In genomic region chr7:37729160-37729559, GRCh38 we compare ENCODE assay signal across 25 cellular contexts. TPM values are rescaled to one million over a fixed set of nuclear protein-coding genes. Genes with fewer than 3 reads are reported as not detected.
A peak's percentile ranks its signal among the peaks of the same experiment; 100 is the strongest.
DNase-seq lines count a peak whose midpoint lies in the region; ATAC-seq and TF ChIP-seq lines count a peak whose summit lies in the region.
"Had no signal": no experiment of that assay in that cellular context is flagged by ENCODE, and none has a peak within 500 bp of the region (broad histone marks: within the 10 kb centered on the region; RNA-seq: fewer than 3 reads in every experiment).

No MANE protein-coding gene starts in this region.

- H3K9ac ChIP-seq in subcutaneous abdominal adipose tissue (ENCODE audit: low read length in 5 of 5) = no peak overlapping the region
- H3K9ac ChIP-seq: GM23248 had no signal

- H3K4me1 ChIP-seq in left ventricle myocardium inferior = peaks cover 29% of the 10 kb centered on the region
- peaks cover 9 to 22% (median 19%) of the 10 kb centered on the region in 5 donors for H3K4me1 ChIP-seq in subcutaneous abdominal adipose tissue (ENCODE audit: control insufficient read depth in 5 of 5, insufficient read depth in 5 of 5, low read length in 5 of 5)
- H3K4me1 ChIP-seq: pancreas had no signal

- H3K4me3 ChIP-seq in left ventricle myocardium inferior (no peak overlapping the region), subcutaneous abdominal adipose tissue (ENCODE audit: low read depth in 1 of 5, low read length in 5 of 5) (no peak overlapping the region)
- H3K4me3 ChIP-seq: GM23248, pancreas, sigmoid colon had no signal

- DNase-seq in astrocyte of the hippocampus (ENCODE audit: low read depth, low spot score) = peak; percentile 3
- DNase-seq in left ventricle myocardium inferior = no peak
- no peak for DNase-seq in SIG-M5 treated with dmso at 0.1 percent for 504 hours (lab: John Stamatoyannopoulos, UW; ENCODE audit: unreplicated experiment)
- no peak for DNase-seq in NCI-H1417 (lab: John Stamatoyannopoulos, UW)
- no peak for DNase-seq in NCI-H1436 treated with DMSO at 0.1 percent for 48 hours (lab: John Stamatoyannopoulos, UW)
- DNase-seq in stimulated activated CD4-positive, alpha-beta T cell treated with anti-CD3 and anti-CD28 coated beads, Interleukin-15, amount 100 ng/mL, for 24 hours = no peak
- DNase-seq: activated CD4-positive, alpha-beta T cell treated with anti-CD3 and anti-CD28 coated beads, Interleukin-2, amount 10 ng/mL, durations not matched to agents 24 days and 14 days; activated T-cell treated with anti-CD3 and anti-CD28 coated beads, Interleukin-2, amount 50 U/mL, for 72 hours; anterior cingulate cortex; CD4-positive, CD25-positive, alpha-beta regulatory T cell; DMS 273 treated with DMSO at 0.1 percent for 48 hours; GDM1; glutamatergic neuron; GM23248; IMR-90; naive thymus-derived CD8-positive, alpha-beta T cell; NCI-H2107; pancreas; sigmoid colon; substantia nigra had no signal

- H3K27me3 ChIP-seq in left ventricle myocardium inferior (ENCODE audit: low read depth) = no peaks in the 10 kb centered on the region
- no peaks in the 10 kb centered on the region for H3K27me3 ChIP-seq in subcutaneous abdominal adipose tissue (ENCODE audit: control insufficient read depth in 5 of 5, insufficient read depth in 4 of 5, low read length in 5 of 5)
- H3K27me3 ChIP-seq: pancreas, sigmoid colon had no signal

- peak; percentile 9 for ATAC-seq in GM21447 (IDR thresholded peaks at IDR 0.05; ENCODE audit: unreplicated experiment)
- ATAC-seq: naive thymus-derived CD8-positive, alpha-beta T cell; Panc1 had no signal

- no peak for TF ChIP-seq CTCF in left ventricle myocardium inferior (IDR thresholded peaks at IDR 0.05; ENCODE audit: borderline replicate concordance)

- intact Hi-C loops in left ventricle myocardium inferior (cut with micrococcal nuclease) = no loop called here

- no peaks in the 10 kb centered on the region for H3K9me3 ChIP-seq in left ventricle myocardium inferior (replicated peaks)
- no peaks in the 10 kb centered on the region for H3K9me3 ChIP-seq in subcutaneous abdominal adipose tissue (ENCODE audit: control insufficient read depth in 5 of 5, low read length in 5 of 5)
- H3K9me3 ChIP-seq: pancreas, sigmoid colon had no signal

- H3K27ac ChIP-seq in left ventricle myocardium inferior (replicated peaks) (peak overlapping the region; percentile 6), subcutaneous abdominal adipose tissue (ENCODE audit: low read depth, low read length) (peak overlapping the region; percentile 42)
- H3K27ac ChIP-seq: GM23248, pancreas had no signal

- H3K36me3 ChIP-seq in left ventricle myocardium inferior (no peaks in the 10 kb centered on the region), subcutaneous abdominal adipose tissue (ENCODE audit: control insufficient read depth in 5 of 5, insufficient read depth in 5 of 5, low read length in 5 of 5) (no peaks in the 10 kb centered on the region)
- H3K36me3 ChIP-seq: pancreas, sigmoid colon had no signal

RNA-seq across cellular contexts. Expression of gene GPR141, which starts 45.6 kb away (rescaled TPM):
- 0.33 TPM for total RNA-seq in left ventricle myocardium inferior
- total RNA-seq: activated CD4-positive, alpha-beta T cell treated with anti-CD3 and anti-CD28 coated beads, Interleukin-2, amount 10 ng/mL, durations not matched to agents 24 days and 14 days; activated T-cell treated with anti-CD3 and anti-CD28 coated beads, Interleukin-2, amount 50 U/mL, for 72 hours; CD4-positive, CD25-positive, alpha-beta regulatory T cell; GM23248; IMR-90; naive thymus-derived CD8-positive, alpha-beta T cell; NCI-H460; SK-MEL-5 had no signal
